8 cellular contexts compared by ENCODE assay signal in the genomic region with DNA sequence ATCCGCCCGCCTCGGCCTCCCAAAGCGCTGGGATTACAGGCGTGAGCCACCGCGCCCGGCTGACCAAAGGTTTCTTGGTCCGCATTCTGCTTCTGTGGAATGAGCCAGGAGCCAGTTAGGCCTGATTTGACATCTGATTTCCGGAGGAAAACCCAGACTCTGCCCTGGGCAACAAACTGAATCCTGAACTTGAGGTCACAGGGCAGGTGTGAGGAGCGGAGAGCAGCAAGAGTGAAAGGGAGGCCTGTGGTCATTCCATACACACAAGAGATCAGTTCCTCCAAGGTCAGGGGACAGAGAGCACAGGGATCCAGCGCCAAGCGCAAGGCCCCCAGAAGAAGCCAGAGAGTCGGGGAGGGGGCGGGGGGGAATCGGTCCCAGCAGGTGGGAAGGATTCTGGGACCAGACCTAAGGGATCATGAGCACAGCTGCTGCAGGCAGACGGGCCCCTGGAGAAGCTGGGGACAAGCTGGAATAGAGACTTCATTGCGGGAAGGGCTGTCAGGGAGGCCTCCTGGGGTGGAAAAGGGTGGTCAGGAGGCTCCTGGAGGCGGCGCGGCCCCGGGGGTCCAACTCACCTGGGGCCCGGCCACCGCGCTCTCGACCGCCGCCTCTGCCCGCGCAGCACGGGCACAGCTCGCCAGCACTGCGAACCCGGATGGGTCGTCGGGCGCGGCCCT. TPM values are rescaled to one million over a fixed set of nuclear protein-coding genes. Genes with fewer than 3 reads are reported as not detected.
DNase-seq lines count a peak whose midpoint lies in the region; ATAC-seq and TF ChIP-seq lines count a peak whose summit lies in the region.

No MANE protein-coding gene starts in this region.

- peak overlapping the region; percentile 73 for H3K27ac Mint-ChIP-seq in activated B cell treated with CpG ODN at 0.5 μM for 24 hours

- TF ChIP-seq CTCF in 22Rv1 (IDR thresholded peaks at IDR 0.05) (no peak), activated B cell treated with CpG ODN at 0.5 μM for 24 hours (IDR thresholded peaks at IDR 0.05) (no peak), left ventricle myocardium inferior (IDR thresholded peaks at IDR 0.05; ENCODE audit: borderline replicate concordance) (no peak)

- H3K27me3 ChIP-seq in left ventricle myocardium inferior (ENCODE audit: low read depth), result no peaks in the 10 kb centered on the region

- peaks cover 26% of the 10 kb centered on the region for H3K4me1 Mint-ChIP-seq in activated B cell treated with CpG ODN at 0.5 μM for 24 hours

- no peaks in the 10 kb centered on the region for H3K9me3 ChIP-seq in left ventricle myocardium inferior (replicated peaks)

- H3K27ac ChIP-seq in 22Rv1 (peak overlapping the region; percentile 92), left ventricle myocardium inferior (replicated peaks) (peak overlapping the region; percentile 98)

- peaks cover 70% of the 10 kb centered on the region for H3K4me1 ChIP-seq in left ventricle myocardium inferior

- H3K4me3 Mint-ChIP-seq in activated B cell treated with CpG ODN at 0.5 μM for 24 hours, result peak overlapping the region; percentile 98

- no peaks in the 10 kb centered on the region for H3K9me3 Mint-ChIP-seq in activated B cell treated with CpG ODN at 0.5 μM for 24 hours

- intact Hi-C loops in activated B cell treated with CpG ODN at 0.5 μM for 24 hours (cut with micrococcal nuclease) (loop anchor here (1.0 to 10.0 kb wide), 10 partner anchors 11 to 1852 kb away; a partner anchor contains a TSS), left ventricle myocardium inferior (cut with micrococcal nuclease) (no loop called here)

- peak; percentile 2 for ATAC-seq in GM21528 (IDR thresholded peaks at IDR 0.05; ENCODE audit: low FRiP score, unreplicated experiment)
- ATAC-seq in activated B cell treated with CpG ODN at 0.5 μM for 24 hours (ENCODE audit: low read depth), result no peak

- H3K36me3 Mint-ChIP-seq in activated B cell treated with CpG ODN at 0.5 μM for 24 hours (ENCODE audit: low read depth), result peaks cover 16% of the 10 kb centered on the region

- H3K4me3 ChIP-seq in left ventricle myocardium inferior, result peak overlapping the region; percentile 98
- H3K4me3 ChIP-seq in skeletal muscle cell (ENCODE audit: low read depth, low read length), result peak overlapping the region; percentile 96

- peaks cover 4% of the 10 kb centered on the region for H3K36me3 ChIP-seq in left ventricle myocardium inferior

- CTCF ChIA-PET in activated B cell treated with CpG ODN at 0.5 μM for 24 hours (lab: Charles Lee), result interaction anchor here (0.7 to 2.2 kb wide), 5 partner anchors 11 to 77 kb away, joined by 3 to 9 read pairs (median 3); no protein-coding TSS in a partner anchor

- POLR2A ChIA-PET in activated B cell treated with CpG ODN at 0.5 μM for 24 hours (lab: Charles Lee), result interaction anchor here (0.5 to 2.9 kb wide), 18 partner anchors 11 to 1475 kb away, joined by 3 to 22 read pairs (median 4); a partner anchor contains a TSS

- DNase-seq in activated B cell treated with CpG ODN at 0.5 μM for 24 hours (no peak), left ventricle myocardium inferior (no peak), skeletal muscle cell (ENCODE audit: low read depth) (no peak), NCI-H1417 treated with DMSO at 0.1 percent for 48 hours (lab: John Stamatoyannopoulos, UW) (no peak), Kasumi-1 (lab: John Stamatoyannopoulos, UW) (no peak), ureter (ENCODE audit: low spot score) (no peak)

- H3K27me3 Mint-ChIP-seq in activated B cell treated with CpG ODN at 0.5 μM for 24 hours, result no peaks in the 10 kb centered on the region

RNA-seq across cellular contexts. Expression of a gene that starts 0.4 kb away (rescaled TPM):
- total RNA-seq in activated B cell treated with CpG ODN at 0.5 μM for 24 hours (8.1 and 9.5 TPM in 2 replicates), left ventricle myocardium inferior (4.0 TPM), ureter (22.8 TPM)

RNA-seq across cellular contexts. Expression of a gene that starts 0.9 kb away (rescaled TPM):
- total RNA-seq in activated B cell treated with CpG ODN at 0.5 μM for 24 hours (12.8 and 13.5 TPM in 2 replicates), left ventricle myocardium inferior (6.2 TPM), ureter (11.7 TPM)

RNA-seq across cellular contexts. Expression of a gene that starts 26.4 kb away (rescaled TPM):
- 3.2 and 5.4 TPM in 2 replicates for total RNA-seq in activated B cell treated with CpG ODN at 0.5 μM for 24 hours
- 4.3 TPM for total RNA-seq in left ventricle myocardium inferior
- 9.0 TPM for total RNA-seq in ureter

RNA-seq across cellular contexts. Expression of a gene that starts 32.8 kb away (rescaled TPM):
- total RNA-seq in activated B cell treated with CpG ODN at 0.5 μM for 24 hours (15.1 and 16.4 TPM in 2 replicates), left ventricle myocardium inferior (165 TPM), ureter (152 TPM)

RNA-seq across cellular contexts. Expression of a gene that starts 33.0 kb away (rescaled TPM):
- total RNA-seq in activated B cell treated with CpG ODN at 0.5 μM for 24 hours (33.8 and 38.0 TPM in 2 replicates), left ventricle myocardium inferior (57.0 TPM), ureter (24.3 TPM)
